Comparison of ENCODE assay signal across 1 cellular context in the genomic region with DNA sequence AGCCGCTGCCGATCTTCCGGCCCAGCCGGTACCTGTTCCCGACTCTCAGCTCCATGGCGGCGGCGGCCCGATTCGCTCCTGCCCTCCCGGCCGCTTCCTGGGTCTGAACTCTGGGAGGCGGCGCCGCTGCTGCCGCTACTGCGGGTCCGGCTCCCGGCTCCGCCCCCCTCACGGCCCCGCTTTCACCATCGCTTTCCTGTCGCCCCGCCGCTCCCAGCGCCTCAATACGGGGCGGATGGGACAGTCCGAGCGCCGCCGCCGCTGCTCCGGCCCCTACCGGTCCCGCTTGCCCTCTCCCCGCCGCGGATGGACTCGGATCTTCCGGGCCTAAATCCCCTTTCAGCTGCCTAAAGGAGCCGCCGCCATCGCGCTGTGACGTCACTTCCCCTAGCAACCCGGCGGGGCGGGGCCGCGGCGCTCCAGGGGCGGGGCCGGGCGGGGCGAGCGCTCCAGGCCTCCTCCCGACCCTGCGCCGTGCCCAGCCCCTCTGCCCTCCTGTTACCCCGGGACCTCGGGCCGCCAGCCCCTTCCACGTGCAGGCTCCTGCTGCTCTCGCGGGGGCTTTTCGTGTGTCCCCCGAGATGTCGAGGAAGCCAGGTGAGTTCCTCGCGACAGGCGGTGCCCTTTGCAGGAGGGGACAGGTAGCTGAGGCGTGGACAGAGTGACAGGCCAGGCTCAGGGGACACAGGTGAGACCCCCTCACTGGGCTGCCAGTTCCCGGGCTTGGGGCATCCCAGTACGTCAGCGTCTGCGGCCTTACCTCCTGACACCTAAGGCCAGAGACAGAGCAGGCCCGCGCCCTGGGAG.
A peak's percentile ranks its signal among the peaks of the same experiment; 100 is the strongest.
TF ChIP-seq lines count a peak whose summit lies in the region.

A gene (minus strand): TSS at position 374 of the 807 bp plus-strand sequence. CDS start 319 bp downstream, at position 55.

TF ChIP-seq in GM12878, 131 proteins besides CTCF, POLR2A, EP300 and RAD21 (continued from another document and continues in another):
- TF ChIP-seq, protein P1, sequence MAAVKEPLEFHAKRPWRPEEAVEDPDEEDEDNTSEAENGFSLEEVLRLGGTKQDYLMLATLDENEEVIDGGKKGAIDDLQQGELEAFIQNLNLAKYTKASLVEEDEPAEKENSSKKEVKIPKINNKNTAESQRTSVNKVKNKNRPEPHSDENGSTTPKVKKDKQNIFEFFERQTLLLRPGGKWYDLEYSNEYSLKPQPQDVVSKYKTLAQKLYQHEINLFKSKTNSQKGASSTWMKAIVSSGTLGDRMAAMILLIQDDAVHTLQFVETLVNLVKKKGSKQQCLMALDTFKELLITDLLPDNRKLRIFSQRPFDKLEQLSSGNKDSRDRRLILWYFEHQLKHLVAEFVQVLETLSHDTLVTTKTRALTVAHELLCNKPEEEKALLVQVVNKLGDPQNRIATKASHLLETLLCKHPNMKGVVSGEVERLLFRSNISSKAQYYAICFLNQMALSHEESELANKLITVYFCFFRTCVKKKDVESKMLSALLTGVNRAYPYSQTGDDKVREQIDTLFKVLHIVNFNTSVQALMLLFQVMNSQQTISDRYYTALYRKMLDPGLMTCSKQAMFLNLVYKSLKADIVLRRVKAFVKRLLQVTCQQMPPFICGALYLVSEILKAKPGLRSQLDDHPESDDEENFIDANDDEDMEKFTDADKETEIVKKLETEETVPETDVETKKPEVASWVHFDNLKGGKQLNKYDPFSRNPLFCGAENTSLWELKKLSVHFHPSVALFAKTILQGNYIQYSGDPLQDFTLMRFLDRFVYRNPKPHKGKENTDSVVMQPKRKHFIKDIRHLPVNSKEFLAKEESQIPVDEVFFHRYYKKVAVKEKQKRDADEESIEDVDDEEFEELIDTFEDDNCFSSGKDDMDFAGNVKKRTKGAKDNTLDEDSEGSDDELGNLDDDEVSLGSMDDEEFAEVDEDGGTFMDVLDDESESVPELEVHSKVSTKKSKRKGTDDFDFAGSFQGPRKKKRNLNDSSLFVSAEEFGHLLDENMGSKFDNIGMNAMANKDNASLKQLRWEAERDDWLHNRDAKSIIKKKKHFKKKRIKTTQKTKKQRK (IDR thresholded peaks at IDR 0.05; ENCODE audit: low read depth, low read length): no peak
- TF ChIP-seq, protein P2, sequence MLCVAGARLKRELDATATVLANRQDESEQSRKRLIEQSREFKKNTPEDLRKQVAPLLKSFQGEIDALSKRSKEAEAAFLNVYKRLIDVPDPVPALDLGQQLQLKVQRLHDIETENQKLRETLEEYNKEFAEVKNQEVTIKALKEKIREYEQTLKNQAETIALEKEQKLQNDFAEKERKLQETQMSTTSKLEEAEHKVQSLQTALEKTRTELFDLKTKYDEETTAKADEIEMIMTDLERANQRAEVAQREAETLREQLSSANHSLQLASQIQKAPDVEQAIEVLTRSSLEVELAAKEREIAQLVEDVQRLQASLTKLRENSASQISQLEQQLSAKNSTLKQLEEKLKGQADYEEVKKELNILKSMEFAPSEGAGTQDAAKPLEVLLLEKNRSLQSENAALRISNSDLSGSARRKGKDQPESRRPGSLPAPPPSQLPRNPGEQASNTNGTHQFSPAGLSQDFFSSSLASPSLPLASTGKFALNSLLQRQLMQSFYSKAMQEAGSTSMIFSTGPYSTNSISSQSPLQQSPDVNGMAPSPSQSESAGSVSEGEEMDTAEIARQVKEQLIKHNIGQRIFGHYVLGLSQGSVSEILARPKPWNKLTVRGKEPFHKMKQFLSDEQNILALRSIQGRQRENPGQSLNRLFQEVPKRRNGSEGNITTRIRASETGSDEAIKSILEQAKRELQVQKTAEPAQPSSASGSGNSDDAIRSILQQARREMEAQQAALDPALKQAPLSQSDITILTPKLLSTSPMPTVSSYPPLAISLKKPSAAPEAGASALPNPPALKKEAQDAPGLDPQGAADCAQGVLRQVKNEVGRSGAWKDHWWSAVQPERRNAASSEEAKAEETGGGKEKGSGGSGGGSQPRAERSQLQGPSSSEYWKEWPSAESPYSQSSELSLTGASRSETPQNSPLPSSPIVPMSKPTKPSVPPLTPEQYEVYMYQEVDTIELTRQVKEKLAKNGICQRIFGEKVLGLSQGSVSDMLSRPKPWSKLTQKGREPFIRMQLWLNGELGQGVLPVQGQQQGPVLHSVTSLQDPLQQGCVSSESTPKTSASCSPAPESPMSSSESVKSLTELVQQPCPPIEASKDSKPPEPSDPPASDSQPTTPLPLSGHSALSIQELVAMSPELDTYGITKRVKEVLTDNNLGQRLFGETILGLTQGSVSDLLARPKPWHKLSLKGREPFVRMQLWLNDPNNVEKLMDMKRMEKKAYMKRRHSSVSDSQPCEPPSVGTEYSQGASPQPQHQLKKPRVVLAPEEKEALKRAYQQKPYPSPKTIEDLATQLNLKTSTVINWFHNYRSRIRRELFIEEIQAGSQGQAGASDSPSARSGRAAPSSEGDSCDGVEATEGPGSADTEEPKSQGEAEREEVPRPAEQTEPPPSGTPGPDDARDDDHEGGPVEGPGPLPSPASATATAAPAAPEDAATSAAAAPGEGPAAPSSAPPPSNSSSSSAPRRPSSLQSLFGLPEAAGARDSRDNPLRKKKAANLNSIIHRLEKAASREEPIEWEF (IDR thresholded peaks at IDR 0.05; ENCODE audit: insufficient replicate concordance, low read depth, low read length): no peak
- TF ChIP-seq, protein P3, sequence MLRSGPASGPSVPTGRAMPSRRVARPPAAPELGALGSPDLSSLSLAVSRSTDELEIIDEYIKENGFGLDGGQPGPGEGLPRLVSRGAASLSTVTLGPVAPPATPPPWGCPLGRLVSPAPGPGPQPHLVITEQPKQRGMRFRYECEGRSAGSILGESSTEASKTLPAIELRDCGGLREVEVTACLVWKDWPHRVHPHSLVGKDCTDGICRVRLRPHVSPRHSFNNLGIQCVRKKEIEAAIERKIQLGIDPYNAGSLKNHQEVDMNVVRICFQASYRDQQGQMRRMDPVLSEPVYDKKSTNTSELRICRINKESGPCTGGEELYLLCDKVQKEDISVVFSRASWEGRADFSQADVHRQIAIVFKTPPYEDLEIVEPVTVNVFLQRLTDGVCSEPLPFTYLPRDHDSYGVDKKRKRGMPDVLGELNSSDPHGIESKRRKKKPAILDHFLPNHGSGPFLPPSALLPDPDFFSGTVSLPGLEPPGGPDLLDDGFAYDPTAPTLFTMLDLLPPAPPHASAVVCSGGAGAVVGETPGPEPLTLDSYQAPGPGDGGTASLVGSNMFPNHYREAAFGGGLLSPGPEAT (IDR thresholded peaks at IDR 0.05; ENCODE audit: low read depth): 0 out of 2 replicates have a peak, but pooled peaks have one; percentile 36
- TF ChIP-seq FOXK2 (IDR thresholded peaks at IDR 0.05) (no peak), CREM (IDR thresholded peaks at IDR 0.05; ENCODE audit: low read depth) (peak; percentile 93), TCF12 (IDR thresholded peaks at IDR 0.05; ENCODE audit: low read depth, low read length) (no peak), NR2C2 (IDR thresholded peaks at IDR 0.05; ENCODE audit: borderline replicate concordance, control insufficient read depth, insufficient read length, low read depth) (no peak), ZZZ3 (IDR thresholded peaks at IDR 0.05; ENCODE audit: control insufficient read depth, insufficient read length, low read depth) (peak; percentile 69), BACH1 (IDR thresholded peaks at IDR 0.05; ENCODE audit: borderline replicate concordance) (peak; percentile 72), EED (IDR thresholded peaks at IDR 0.05; ENCODE audit: low read depth) (0 out of 2 replicates have a peak, but pooled peaks have one; percentile 24), EGR1 (IDR thresholded peaks at IDR 0.05; ENCODE audit: borderline replicate concordance in 1 of 2, low read depth in 2 of 2, low read length in 2 of 2) (no peak), TCF7 (IDR thresholded peaks at IDR 0.05; ENCODE audit: borderline replicate concordance) (no peak), IKZF2 (IDR thresholded peaks at IDR 0.05) (peak; percentile 32 to 50; a peak in 2 of 4 replicates), JUND (IDR thresholded peaks at IDR 0.05; ENCODE audit: low read depth, low read length) (peak; percentile 24; the same call in 1 of the 2 replicates), CHD4 (IDR thresholded peaks at IDR 0.05) (no peak), SUZ12 (IDR thresholded peaks at IDR 0.05; ENCODE audit: unreplicated experiment) (no peak), MEF2A (IDR thresholded peaks at IDR 0.05; ENCODE audit: insufficient read depth, low read depth, low read length) (no peak), POLR2AphosphoS5 (IDR thresholded peaks at IDR 0.05; ENCODE audit: low read length) (peak; percentile 71)
- TF ChIP-seq, protein P4, sequence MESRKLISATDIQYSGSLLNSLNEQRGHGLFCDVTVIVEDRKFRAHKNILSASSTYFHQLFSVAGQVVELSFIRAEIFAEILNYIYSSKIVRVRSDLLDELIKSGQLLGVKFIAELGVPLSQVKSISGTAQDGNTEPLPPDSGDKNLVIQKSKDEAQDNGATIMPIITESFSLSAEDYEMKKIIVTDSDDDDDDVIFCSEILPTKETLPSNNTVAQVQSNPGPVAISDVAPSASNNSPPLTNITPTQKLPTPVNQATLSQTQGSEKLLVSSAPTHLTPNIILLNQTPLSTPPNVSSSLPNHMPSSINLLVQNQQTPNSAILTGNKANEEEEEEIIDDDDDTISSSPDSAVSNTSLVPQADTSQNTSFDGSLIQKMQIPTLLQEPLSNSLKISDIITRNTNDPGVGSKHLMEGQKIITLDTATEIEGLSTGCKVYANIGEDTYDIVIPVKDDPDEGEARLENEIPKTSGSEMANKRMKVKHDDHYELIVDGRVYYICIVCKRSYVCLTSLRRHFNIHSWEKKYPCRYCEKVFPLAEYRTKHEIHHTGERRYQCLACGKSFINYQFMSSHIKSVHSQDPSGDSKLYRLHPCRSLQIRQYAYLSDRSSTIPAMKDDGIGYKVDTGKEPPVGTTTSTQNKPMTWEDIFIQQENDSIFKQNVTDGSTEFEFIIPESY (IDR thresholded peaks at IDR 0.05): no peak
- TF ChIP-seq, protein P5, sequence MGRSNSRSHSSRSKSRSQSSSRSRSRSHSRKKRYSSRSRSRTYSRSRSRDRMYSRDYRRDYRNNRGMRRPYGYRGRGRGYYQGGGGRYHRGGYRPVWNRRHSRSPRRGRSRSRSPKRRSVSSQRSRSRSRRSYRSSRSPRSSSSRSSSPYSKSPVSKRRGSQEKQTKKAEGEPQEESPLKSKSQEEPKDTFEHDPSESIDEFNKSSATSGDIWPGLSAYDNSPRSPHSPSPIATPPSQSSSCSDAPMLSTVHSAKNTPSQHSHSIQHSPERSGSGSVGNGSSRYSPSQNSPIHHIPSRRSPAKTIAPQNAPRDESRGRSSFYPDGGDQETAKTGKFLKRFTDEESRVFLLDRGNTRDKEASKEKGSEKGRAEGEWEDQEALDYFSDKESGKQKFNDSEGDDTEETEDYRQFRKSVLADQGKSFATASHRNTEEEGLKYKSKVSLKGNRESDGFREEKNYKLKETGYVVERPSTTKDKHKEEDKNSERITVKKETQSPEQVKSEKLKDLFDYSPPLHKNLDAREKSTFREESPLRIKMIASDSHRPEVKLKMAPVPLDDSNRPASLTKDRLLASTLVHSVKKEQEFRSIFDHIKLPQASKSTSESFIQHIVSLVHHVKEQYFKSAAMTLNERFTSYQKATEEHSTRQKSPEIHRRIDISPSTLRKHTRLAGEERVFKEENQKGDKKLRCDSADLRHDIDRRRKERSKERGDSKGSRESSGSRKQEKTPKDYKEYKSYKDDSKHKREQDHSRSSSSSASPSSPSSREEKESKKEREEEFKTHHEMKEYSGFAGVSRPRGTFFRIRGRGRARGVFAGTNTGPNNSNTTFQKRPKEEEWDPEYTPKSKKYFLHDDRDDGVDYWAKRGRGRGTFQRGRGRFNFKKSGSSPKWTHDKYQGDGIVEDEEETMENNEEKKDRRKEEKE (IDR thresholded peaks at IDR 0.05): no peak
- TF ChIP-seq, protein P6, sequence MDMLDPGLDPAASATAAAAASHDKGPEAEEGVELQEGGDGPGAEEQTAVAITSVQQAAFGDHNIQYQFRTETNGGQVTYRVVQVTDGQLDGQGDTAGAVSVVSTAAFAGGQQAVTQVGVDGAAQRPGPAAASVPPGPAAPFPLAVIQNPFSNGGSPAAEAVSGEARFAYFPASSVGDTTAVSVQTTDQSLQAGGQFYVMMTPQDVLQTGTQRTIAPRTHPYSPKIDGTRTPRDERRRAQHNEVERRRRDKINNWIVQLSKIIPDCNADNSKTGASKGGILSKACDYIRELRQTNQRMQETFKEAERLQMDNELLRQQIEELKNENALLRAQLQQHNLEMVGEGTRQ (IDR thresholded peaks at IDR 0.05; ENCODE audit: borderline replicate concordance, low read depth, low read length): no peak
- TF ChIP-seq, protein P7, sequence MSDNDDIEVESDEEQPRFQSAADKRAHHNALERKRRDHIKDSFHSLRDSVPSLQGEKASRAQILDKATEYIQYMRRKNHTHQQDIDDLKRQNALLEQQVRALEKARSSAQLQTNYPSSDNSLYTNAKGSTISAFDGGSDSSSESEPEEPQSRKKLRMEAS (IDR thresholded peaks at IDR 0.05; ENCODE audit: low read depth, low read length): no peak; the same call in 1 of the 2 replicates
- TF ChIP-seq, protein P8, sequence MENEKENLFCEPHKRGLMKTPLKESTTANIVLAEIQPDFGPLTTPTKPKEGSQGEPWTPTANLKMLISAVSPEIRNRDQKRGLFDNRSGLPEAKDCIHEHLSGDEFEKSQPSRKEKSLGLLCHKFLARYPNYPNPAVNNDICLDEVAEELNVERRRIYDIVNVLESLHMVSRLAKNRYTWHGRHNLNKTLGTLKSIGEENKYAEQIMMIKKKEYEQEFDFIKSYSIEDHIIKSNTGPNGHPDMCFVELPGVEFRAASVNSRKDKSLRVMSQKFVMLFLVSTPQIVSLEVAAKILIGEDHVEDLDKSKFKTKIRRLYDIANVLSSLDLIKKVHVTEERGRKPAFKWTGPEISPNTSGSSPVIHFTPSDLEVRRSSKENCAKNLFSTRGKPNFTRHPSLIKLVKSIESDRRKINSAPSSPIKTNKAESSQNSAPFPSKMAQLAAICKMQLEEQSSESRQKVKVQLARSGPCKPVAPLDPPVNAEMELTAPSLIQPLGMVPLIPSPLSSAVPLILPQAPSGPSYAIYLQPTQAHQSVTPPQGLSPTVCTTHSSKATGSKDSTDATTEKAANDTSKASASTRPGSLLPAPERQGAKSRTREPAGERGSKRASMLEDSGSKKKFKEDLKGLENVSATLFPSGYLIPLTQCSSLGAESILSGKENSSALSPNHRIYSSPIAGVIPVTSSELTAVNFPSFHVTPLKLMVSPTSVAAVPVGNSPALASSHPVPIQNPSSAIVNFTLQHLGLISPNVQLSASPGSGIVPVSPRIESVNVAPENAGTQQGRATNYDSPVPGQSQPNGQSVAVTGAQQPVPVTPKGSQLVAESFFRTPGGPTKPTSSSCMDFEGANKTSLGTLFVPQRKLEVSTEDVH (IDR thresholded peaks at IDR 0.05; ENCODE audit: low read depth, partially characterized antibody): no peak
- TF ChIP-seq, protein P9, sequence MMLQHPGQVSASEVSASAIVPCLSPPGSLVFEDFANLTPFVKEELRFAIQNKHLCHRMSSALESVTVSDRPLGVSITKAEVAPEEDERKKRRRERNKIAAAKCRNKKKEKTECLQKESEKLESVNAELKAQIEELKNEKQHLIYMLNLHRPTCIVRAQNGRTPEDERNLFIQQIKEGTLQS (IDR thresholded peaks at IDR 0.05; ENCODE audit: borderline replicate concordance, extremely low read depth, low read depth, low read length): no peak
- TF ChIP-seq, protein P10, sequence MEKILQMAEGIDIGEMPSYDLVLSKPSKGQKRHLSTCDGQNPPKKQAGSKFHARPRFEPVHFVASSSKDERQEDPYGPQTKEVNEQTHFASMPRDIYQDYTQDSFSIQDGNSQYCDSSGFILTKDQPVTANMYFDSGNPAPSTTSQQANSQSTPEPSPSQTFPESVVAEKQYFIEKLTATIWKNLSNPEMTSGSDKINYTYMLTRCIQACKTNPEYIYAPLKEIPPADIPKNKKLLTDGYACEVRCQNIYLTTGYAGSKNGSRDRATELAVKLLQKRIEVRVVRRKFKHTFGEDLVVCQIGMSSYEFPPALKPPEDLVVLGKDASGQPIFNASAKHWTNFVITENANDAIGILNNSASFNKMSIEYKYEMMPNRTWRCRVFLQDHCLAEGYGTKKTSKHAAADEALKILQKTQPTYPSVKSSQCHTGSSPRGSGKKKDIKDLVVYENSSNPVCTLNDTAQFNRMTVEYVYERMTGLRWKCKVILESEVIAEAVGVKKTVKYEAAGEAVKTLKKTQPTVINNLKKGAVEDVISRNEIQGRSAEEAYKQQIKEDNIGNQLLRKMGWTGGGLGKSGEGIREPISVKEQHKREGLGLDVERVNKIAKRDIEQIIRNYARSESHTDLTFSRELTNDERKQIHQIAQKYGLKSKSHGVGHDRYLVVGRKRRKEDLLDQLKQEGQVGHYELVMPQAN (conservative IDR thresholded peaks at IDR 0.05): no peak; the same call in 1 of the 2 replicates
